ENCODE assay signal across 1 cellular context in the genomic region with DNA sequence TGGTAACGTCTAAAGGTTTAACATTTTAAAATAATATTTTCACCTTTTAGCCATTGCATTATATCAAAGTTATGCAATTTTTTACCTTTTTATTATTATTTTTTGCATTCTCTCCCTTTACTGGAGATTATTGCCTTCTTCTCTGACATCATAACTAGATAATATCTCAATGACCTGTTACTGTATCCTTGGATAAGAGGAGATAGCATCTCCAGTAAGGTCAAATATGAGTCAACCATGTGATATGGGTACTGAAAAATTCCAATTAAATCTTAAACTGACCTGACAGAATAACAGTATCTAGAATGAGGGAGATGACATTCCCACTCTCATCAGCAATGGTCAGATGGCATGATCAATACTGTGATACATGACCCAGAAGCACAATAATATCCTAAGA.
TF ChIP-seq lines count a peak whose summit lies in the region.

No MANE protein-coding gene starts in this region.

TF ChIP-seq in SK-N-SH, 30 proteins besides CTCF, POLR2A, EP300 and RAD21 (continued from another document):
- no peak for TF ChIP-seq CHD2 (IDR thresholded peaks at IDR 0.05; ENCODE audit: low read length, partially characterized antibody)
- TF ChIP-seq TCF12 (IDR thresholded peaks at IDR 0.05): 0 out of 2 replicates have a peak, but pooled peaks have one; percentile 22
- no peak for TF ChIP-seq MEF2A (IDR thresholded peaks at IDR 0.05; ENCODE audit: borderline replicate concordance, low read depth)
- no peak for TF ChIP-seq EZH2phosphoT487 (IDR thresholded peaks at IDR 0.05; ENCODE audit: borderline replicate concordance, low read depth)
- TF ChIP-seq, protein P1, sequence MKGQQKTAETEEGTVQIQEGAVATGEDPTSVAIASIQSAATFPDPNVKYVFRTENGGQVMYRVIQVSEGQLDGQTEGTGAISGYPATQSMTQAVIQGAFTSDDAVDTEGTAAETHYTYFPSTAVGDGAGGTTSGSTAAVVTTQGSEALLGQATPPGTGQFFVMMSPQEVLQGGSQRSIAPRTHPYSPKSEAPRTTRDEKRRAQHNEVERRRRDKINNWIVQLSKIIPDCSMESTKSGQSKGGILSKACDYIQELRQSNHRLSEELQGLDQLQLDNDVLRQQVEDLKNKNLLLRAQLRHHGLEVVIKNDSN (IDR thresholded peaks at IDR 0.05; ENCODE audit: borderline replicate concordance, low read depth): no peak
- no peak for TF ChIP-seq POLR2AphosphoS5 (IDR thresholded peaks at IDR 0.05; ENCODE audit: low read depth, low read length)
- TF ChIP-seq FOXM1 (IDR thresholded peaks at IDR 0.05; ENCODE audit: low read depth): no peak
- TF ChIP-seq YY1 (IDR thresholded peaks at IDR 0.05; ENCODE audit: low read depth): no peak
- TF ChIP-seq, protein P2, sequence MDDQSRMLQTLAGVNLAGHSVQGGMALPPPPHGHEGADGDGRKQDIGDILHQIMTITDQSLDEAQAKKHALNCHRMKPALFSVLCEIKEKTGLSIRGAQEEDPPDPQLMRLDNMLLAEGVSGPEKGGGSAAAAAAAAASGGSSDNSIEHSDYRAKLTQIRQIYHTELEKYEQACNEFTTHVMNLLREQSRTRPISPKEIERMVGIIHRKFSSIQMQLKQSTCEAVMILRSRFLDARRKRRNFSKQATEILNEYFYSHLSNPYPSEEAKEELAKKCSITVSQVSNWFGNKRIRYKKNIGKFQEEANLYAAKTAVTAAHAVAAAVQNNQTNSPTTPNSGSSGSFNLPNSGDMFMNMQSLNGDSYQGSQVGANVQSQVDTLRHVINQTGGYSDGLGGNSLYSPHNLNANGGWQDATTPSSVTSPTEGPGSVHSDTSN (IDR thresholded peaks at IDR 0.05): peak; percentile 12; the same call in 1 of the 2 replicates
- TF ChIP-seq, protein P3, sequence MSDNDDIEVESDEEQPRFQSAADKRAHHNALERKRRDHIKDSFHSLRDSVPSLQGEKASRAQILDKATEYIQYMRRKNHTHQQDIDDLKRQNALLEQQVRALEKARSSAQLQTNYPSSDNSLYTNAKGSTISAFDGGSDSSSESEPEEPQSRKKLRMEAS (IDR thresholded peaks at IDR 0.05; ENCODE audit: low read depth): no peak
- no peak for TF ChIP-seq TEAD4 (IDR thresholded peaks at IDR 0.05; ENCODE audit: borderline replicate concordance, insufficient read depth)
- peak; percentile 20; the same call in 1 of the 2 replicates for TF ChIP-seq FOSL2 (IDR thresholded peaks at IDR 0.05; ENCODE audit: borderline replicate concordance, low read depth)
- no peak for TF ChIP-seq GABPA (IDR thresholded peaks at IDR 0.05; ENCODE audit: low read depth)
- no peak for TF ChIP-seq FOXJ3 (CRISPR knock-in tag; IDR thresholded peaks at IDR 0.05)
- TF ChIP-seq RXRA (IDR thresholded peaks at IDR 0.05; ENCODE audit: borderline replicate concordance, low read depth): peak; percentile 92
- TF ChIP-seq RFX5 (IDR thresholded peaks at IDR 0.05; ENCODE audit: low read length): no peak
- TF ChIP-seq MXI1 (IDR thresholded peaks at IDR 0.05; ENCODE audit: low read depth, low read length): no peak
- TF ChIP-seq, protein P4, sequence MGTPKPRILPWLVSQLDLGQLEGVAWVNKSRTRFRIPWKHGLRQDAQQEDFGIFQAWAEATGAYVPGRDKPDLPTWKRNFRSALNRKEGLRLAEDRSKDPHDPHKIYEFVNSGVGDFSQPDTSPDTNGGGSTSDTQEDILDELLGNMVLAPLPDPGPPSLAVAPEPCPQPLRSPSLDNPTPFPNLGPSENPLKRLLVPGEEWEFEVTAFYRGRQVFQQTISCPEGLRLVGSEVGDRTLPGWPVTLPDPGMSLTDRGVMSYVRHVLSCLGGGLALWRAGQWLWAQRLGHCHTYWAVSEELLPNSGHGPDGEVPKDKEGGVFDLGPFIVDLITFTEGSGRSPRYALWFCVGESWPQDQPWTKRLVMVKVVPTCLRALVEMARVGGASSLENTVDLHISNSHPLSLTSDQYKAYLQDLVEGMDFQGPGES (IDR thresholded peaks at IDR 0.05; ENCODE audit: low read depth, low read length): no peak
